Comparison of ENCODE assay signal across 24 cellular contexts in genomic region chr3:346186-346585, GRCh38.
"Had no signal": no experiment of that assay in that cellular context is flagged by ENCODE, and none has a peak within 500 bp of the region (broad histone marks: within the 10 kb centered on the region; RNA-seq: fewer than 3 reads in every experiment).

No MANE protein-coding gene starts in this region.

- H3K9me3 ChIP-seq: body of pancreas, esophagus muscularis mucosa, lower lobe of right lung, right lobe of liver, stomach, transverse colon, uterus had no signal

- H3K36me3 ChIP-seq: esophagus muscularis mucosa, lower lobe of right lung, right lobe of liver, stomach, transverse colon, uterus had no signal

- ATAC-seq: body of pancreas; lower lobe of right lung; naive thymus-derived CD4-positive, alpha-beta T cell; right lobe of liver; stimulated activated effector memory CD8-positive, alpha-beta T cell treated with anti-CD3 and anti-CD28 coated beads, Interleukin-12 subunit alpha, Interleukin-12 subunit beta, amount 100 ng/mL, for 72 hours; T-helper 17 cell had no signal

- H3K27ac ChIP-seq: body of pancreas, esophagus muscularis mucosa, lower lobe of right lung, right lobe of liver, stomach, transverse colon, uterus had no signal

- DNase-seq: activated B cell treated with CpG ODN at 0.5 μM for 24 hours; activated CD4-positive, alpha-beta T cell treated with anti-CD3 and anti-CD28 coated beads for 4 hours; activated CD4-positive, alpha-beta T cell treated with anti-CD3 and anti-CD28 coated beads, Interleukin-2, amount 50 U/mL, for 48 hours; activated naive CD4-positive, alpha-beta T cell treated with Interleukin-2 at 50 U/mL for 16 hours; activated T-cell treated with anti-CD3 and anti-CD28 coated beads, Interleukin-2, amount 50 U/mL, for 48 hours; amygdala; body of pancreas; caudate nucleus; dermis blood vessel endothelial cell; effector CD8-positive, alpha-beta T cell; foreskin fibroblast; lower lobe of right lung; naive thymus-derived CD4-positive, alpha-beta T cell; occipital lobe; right lobe of liver; stimulated activated CD4-positive, alpha-beta T cell treated with anti-CD3 and anti-CD28 coated beads, Interleukin-2, amount 100 ng/mL, for 24 hours; stomach; T-helper 17 cell; transverse colon; uterus had no signal

- H3K4me1 ChIP-seq: body of pancreas, esophagus muscularis mucosa, lower lobe of right lung, right lobe of liver, stomach, transverse colon, uterus had no signal

- H3K4me3 ChIP-seq: body of pancreas, esophagus muscularis mucosa, lower lobe of right lung, right lobe of liver, skin epidermis, stomach, transverse colon, uterus had no signal

- FAIRE-seq: keratinocyte had no signal

- H3K27me3 ChIP-seq: body of pancreas, right lobe of liver, stomach, transverse colon, uterus had no signal
